In the genomic region with DNA sequence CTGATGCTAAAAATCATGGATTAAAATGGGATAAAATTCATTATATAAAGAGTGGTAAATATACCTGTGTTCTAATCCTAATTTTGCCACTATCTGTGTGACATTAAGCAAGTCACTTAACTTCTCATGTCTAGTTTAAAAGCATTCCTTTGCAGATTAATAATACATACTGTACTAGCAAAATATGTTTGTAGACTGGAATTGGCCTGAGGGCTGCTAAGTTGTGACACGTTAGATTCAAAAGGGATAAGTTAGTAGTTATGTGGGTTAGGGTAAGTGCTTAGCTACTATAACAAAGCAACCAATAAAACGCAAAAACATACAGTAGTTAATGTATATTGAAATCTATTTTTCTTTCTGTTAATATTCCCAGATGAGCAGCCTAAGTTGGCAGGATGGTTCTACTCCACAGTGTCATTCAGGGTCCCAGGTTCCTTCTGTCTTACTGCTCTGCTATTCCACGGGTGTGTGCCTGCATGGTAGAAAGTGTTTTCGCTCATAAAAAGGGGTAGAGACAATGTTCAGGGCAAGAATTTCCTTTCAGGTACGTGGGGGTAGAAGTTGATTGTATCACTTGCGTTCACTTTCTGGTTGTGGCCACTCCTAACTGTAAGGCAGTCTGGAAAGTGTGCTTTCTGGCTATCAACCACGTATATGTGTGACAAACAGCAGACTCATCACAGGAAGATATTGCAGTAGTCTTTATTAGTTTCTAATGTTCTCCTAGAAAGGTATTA, we compare ENCODE assay signal across 29 cellular contexts.
DNase-seq lines count a peak whose midpoint lies in the region; ATAC-seq, FAIRE-seq and TF ChIP-seq lines count a peak whose summit lies in the region.
"Had no signal": no experiment of that assay in that cellular context is flagged by ENCODE, and none has a peak within 500 bp of the region (broad histone marks: within the 10 kb centered on the region; RNA-seq: fewer than 3 reads in every experiment).

No MANE protein-coding gene starts in this region.

- peaks cover 39% of the 10 kb centered on the region for H3K4me1 Mint-ChIP-seq in activated T-helper 1 cell treated with anti-CD3 and anti-CD28 coated beads, Interleukin-12 subunit alpha, Interleukin-12 subunit beta, Interleukin-2, Interleukin-4 antibody, amounts not matched to agents 30 ng/mL and 10 ng/mL and 1 ng/mL, durations not matched to agents 14 hours and 24 hours and 36 hours (ENCODE audit: low read depth)

- H3K36me3 Mint-ChIP-seq in activated T-helper 1 cell treated with anti-CD3 and anti-CD28 coated beads, Interleukin-12 subunit alpha, Interleukin-12 subunit beta, Interleukin-2, Interleukin-4 antibody, amounts not matched to agents 30 ng/mL and 10 ng/mL and 1 ng/mL, durations not matched to agents 14 hours and 24 hours and 36 hours (ENCODE audit: low read depth), result peaks cover 2% of the 10 kb centered on the region

- FAIRE-seq in keratinocyte (lab: Jason Lieb, UNC), result no peak
- FAIRE-seq: A204.1 had no signal

- peak overlapping the region; percentile 51 for H3K27ac Mint-ChIP-seq in activated T-helper 1 cell treated with anti-CD3 and anti-CD28 coated beads, Interleukin-12 subunit alpha, Interleukin-12 subunit beta, Interleukin-2, Interleukin-4 antibody, amounts not matched to agents 30 ng/mL and 10 ng/mL and 1 ng/mL, durations not matched to agents 14 hours and 24 hours and 36 hours
- H3K27ac Mint-ChIP-seq: CD4-positive, alpha-beta T cell; neural progenitor cell; T-helper 2 cell treated with Interferon-gamma antibody and Interleukin-4, amounts not matched to agents 5 μg/mL and 100 μg/mL, for 36 hours had no signal

- peaks cover 2% of the 10 kb centered on the region for H3K79me2 ChIP-seq in keratinocyte (ENCODE audit: control insufficient read depth, insufficient read depth, low read length)

- H3K4me2 ChIP-seq in keratinocyte (ENCODE audit: control insufficient read depth, extremely low read depth, insufficient read depth, low read depth, low read length), result peak overlapping the region; percentile 94
- H3K4me2 ChIP-seq: neural progenitor cell had no signal

- no peaks in the 10 kb centered on the region for H3K9me3 ChIP-seq in keratinocyte (ENCODE audit: control insufficient read depth, low read depth, low read length)
- H3K9me3 ChIP-seq: gastrocnemius medialis, spleen, thoracic aorta, vagina had no signal

- no peaks in the 10 kb centered on the region for H3K27me3 Mint-ChIP-seq in activated T-helper 1 cell treated with anti-CD3 and anti-CD28 coated beads, Interleukin-12 subunit alpha, Interleukin-12 subunit beta, Interleukin-2, Interleukin-4 antibody, amounts not matched to agents 30 ng/mL and 10 ng/mL and 1 ng/mL, durations not matched to agents 14 hours and 24 hours and 36 hours (ENCODE audit: insufficient read depth)
- H3K27me3 Mint-ChIP-seq: activated naive CD4-positive, alpha-beta T cell treated with anti-CD3 and anti-CD28 coated beads, Interleukin-2, amount 50 U/mL, for 24 hours; CD4-positive, alpha-beta T cell had no signal

- H3K36me3 ChIP-seq in keratinocyte (ENCODE audit: control insufficient read depth in 2 of 2, extremely low read depth in 1 of 2, insufficient read depth in 2 of 2, low read length in 2 of 2), result no peaks in the 10 kb centered on the region
- H3K36me3 ChIP-seq: gastrocnemius medialis, neural progenitor cell, right atrium auricular region, spleen, thoracic aorta, vagina had no signal

- TF ChIP-seq CTCF in keratinocyte (optimal IDR thresholded peaks at IDR 0.05 in 1 of 3, IDR thresholded peaks at IDR 0.05 in 1 of 3, conservative IDR thresholded peaks at IDR 0.05 in 1 of 3; ENCODE audit: extremely low read depth in 1 of 3, insufficient read depth in 2 of 3, low read length in 3 of 3), result no peak

- H3K4me3 ChIP-seq in keratinocyte (ENCODE audit: control insufficient read depth in 2 of 3, extremely low read depth in 1 of 3, insufficient read depth in 2 of 3, low read depth in 1 of 3, low read length in 3 of 3), result peak overlapping the region in 2 of 3 experiments; percentile 51 to 57
- H3K4me3 ChIP-seq: gastrocnemius medialis, neural progenitor cell, right atrium auricular region, spleen, thoracic aorta, vagina had no signal

- DNase-seq in NCI-H748 (lab: John Stamatoyannopoulos, UW; ENCODE audit: unreplicated experiment) (peak; percentile 66), NCI-H748 treated with DMSO at 0.1 percent for 48 hours (lab: John Stamatoyannopoulos, UW) (no peak), COLO668 (lab: John Stamatoyannopoulos, UW; ENCODE audit: unreplicated experiment) (peak; percentile 49), keratinocyte (ENCODE audit: low read depth, low spot score) (no peak), KG1 (lab: John Stamatoyannopoulos, UW) (no peak)
- no peak for DNase-seq in activated T-helper 1 cell treated with anti-CD3 and anti-CD28 coated beads, Interleukin-12 subunit alpha, Interleukin-12 subunit beta, Interleukin-2, Interleukin-4 antibody, amounts not matched to agents 30 ng/mL and 10 ng/mL and 1 ng/mL, durations not matched to agents 14 hours and 24 hours and 36 hours (ENCODE audit: low spot score)
- DNase-seq: AML-193; aorta; caudate nucleus; CD4-positive, alpha-beta T cell; cortex of kidney; gastrocnemius medialis; GOT3; left cardiac atrium; NCI-H1048; NCI-H1694 treated with DMSO at 0.1 percent for 48 hours; NCI-H2171 treated with DMSO at 0.1 percent for 48 hours; spleen; stimulated activated CD4-positive, alpha-beta T cell treated with anti-CD3 and anti-CD28 coated beads, Interleukin-2, amount 100 ng/mL, for 48 hours had no signal

- no peak overlapping the region for H3K4me3 Mint-ChIP-seq in activated T-helper 1 cell treated with anti-CD3 and anti-CD28 coated beads, Interleukin-12 subunit alpha, Interleukin-12 subunit beta, Interleukin-2, Interleukin-4 antibody, amounts not matched to agents 30 ng/mL and 10 ng/mL and 1 ng/mL, durations not matched to agents 14 hours and 24 hours and 36 hours
- H3K4me3 Mint-ChIP-seq: activated naive CD4-positive, alpha-beta T cell treated with anti-CD3 and anti-CD28 coated beads, Interleukin-2, amount 50 U/mL, for 24 hours; CD4-positive, alpha-beta T cell; neural progenitor cell; T-helper 2 cell treated with Interferon-gamma antibody and Interleukin-4, amounts not matched to agents 5 μg/mL and 100 μg/mL, for 36 hours had no signal

- ATAC-seq in GM21717 (IDR thresholded peaks at IDR 0.05; ENCODE audit: unreplicated experiment), result no peak
- ATAC-seq in HG03439 (IDR thresholded peaks at IDR 0.05; ENCODE audit: unreplicated experiment), result no peak
- ATAC-seq: gastrocnemius medialis, left cardiac atrium had no signal

- H3K27ac ChIP-seq in keratinocyte (ENCODE audit: control insufficient read depth, insufficient read depth, low read length), result peak overlapping the region; percentile 100
- H3K27ac ChIP-seq: gastrocnemius medialis, neural progenitor cell, parathyroid adenoma, right atrium auricular region, spleen, vagina had no signal

- no peaks in the 10 kb centered on the region for H3K27me3 ChIP-seq in keratinocyte (ENCODE audit: control insufficient read depth, extremely low read depth, insufficient read depth, low read length)
- H3K27me3 ChIP-seq: gastrocnemius medialis, neural progenitor cell, right atrium auricular region, spleen, vagina had no signal

- H3K4me1 ChIP-seq in keratinocyte (ENCODE audit: control insufficient read depth, extremely low read depth, insufficient read depth, low read length), result peaks cover 69% of the 10 kb centered on the region

- H4K20me1 ChIP-seq in keratinocyte (ENCODE audit: control insufficient read depth, extremely low read depth, insufficient read depth, low read length), result no peaks in the 10 kb centered on the region

- dilution Hi-C loops in keratinocyte (cut with MboI; ENCODE audit: extremely low pct_ligation_motif_present, low sequenced_read_pairs), result no loop called here

- no peaks in the 10 kb centered on the region for H3K9me1 ChIP-seq in keratinocyte (ENCODE audit: control insufficient read depth, extremely low read depth, insufficient read depth, low read length)

- no peaks in the 10 kb centered on the region for H3K9me3 Mint-ChIP-seq in activated T-helper 1 cell treated with anti-CD3 and anti-CD28 coated beads, Interleukin-12 subunit alpha, Interleukin-12 subunit beta, Interleukin-2, Interleukin-4 antibody, amounts not matched to agents 30 ng/mL and 10 ng/mL and 1 ng/mL, durations not matched to agents 14 hours and 24 hours and 36 hours
- H3K9me3 Mint-ChIP-seq: activated naive CD4-positive, alpha-beta T cell treated with anti-CD3 and anti-CD28 coated beads, Interleukin-2, amount 50 U/mL, for 24 hours; CD4-positive, alpha-beta T cell; neural progenitor cell; T-helper 2 cell treated with Interferon-gamma antibody and Interleukin-4, amounts not matched to agents 5 μg/mL and 100 μg/mL, for 36 hours had no signal

- peak overlapping the region; percentile 46 for H2AFZ ChIP-seq in keratinocyte (ENCODE audit: control insufficient read depth, low read length)
- H2AFZ ChIP-seq: neural progenitor cell, parathyroid adenoma had no signal

- peak overlapping the region; percentile 89 for H3K9ac ChIP-seq in keratinocyte (ENCODE audit: control insufficient read depth, extremely low read depth, insufficient read depth, low read length)
- H3K9ac ChIP-seq: neural progenitor cell, parathyroid adenoma had no signal

- intact Hi-C loops in activated T-helper 1 cell treated with anti-CD3 and anti-CD28 coated beads, Interleukin-12 subunit alpha, Interleukin-12 subunit beta, Interleukin-2, Interleukin-4 antibody, amounts not matched to agents 30 ng/mL and 10 ng/mL and 1 ng/mL, durations not matched to agents 14 hours and 24 hours and 36 hours (cut with micrococcal nuclease), result no loop called here

Comparison
In these comparisons a context has a peak if more than half of its experiments do, and no peak if none do; other contexts are left out.
1. DNase-seq: peak in NCI-H748 (single experiment) and COLO668 (single experiment); none in NCI-H748 treated with DMSO at 0.1 percent for 48 hours (single experiment), activated T-helper 1 cell treated with anti-CD3 and anti-CD28 coated beads, Interleukin-12 subunit alpha, Interleukin-12 subunit beta, Interleukin-2, Interleukin-4 antibody, amounts not matched to agents 30 ng/mL and 10 ng/mL and 1 ng/mL, durations not matched to agents 14 hours and 24 hours and 36 hours (single experiment), keratinocyte (single experiment) and KG1 (single experiment).